Comparison of ENCODE assay signal across 8 cellular contexts in genomic region chr14:99605299-99605961, GRCh38. TPM values are rescaled to one million over a fixed set of nuclear protein-coding genes. Genes with fewer than 3 reads are reported as not detected.
DNase-seq lines count a peak whose midpoint lies in the region; ATAC-seq and TF ChIP-seq lines count a peak whose summit lies in the region.

No MANE protein-coding gene starts in this region.

- H3K27ac ChIP-seq in adrenal gland, result peak overlapping the region in 3 of 5 donors; percentile 72 to 88 (median 79)
- H3K27ac ChIP-seq in right cardiac atrium (ENCODE audit: low read length), result peak overlapping the region; percentile 2

- no peaks in the 10 kb centered on the region for H3K9me3 Mint-ChIP-seq in T-helper 1 cell treated with Interleukin-12 subunit alpha and Interleukin-12 subunit beta and Interleukin-4 antibody, amounts not matched to agents 30 μg/mL and 1 μg/mL, for 36 hours

- H3K4me1 Mint-ChIP-seq in T-helper 1 cell treated with Interleukin-12 subunit alpha and Interleukin-12 subunit beta and Interleukin-4 antibody, amounts not matched to agents 30 μg/mL and 1 μg/mL, for 36 hours (ENCODE audit: low read depth), result peaks cover 19% of the 10 kb centered on the region

- H3K27ac Mint-ChIP-seq in T-helper 1 cell treated with Interleukin-12 subunit alpha and Interleukin-12 subunit beta and Interleukin-4 antibody, amounts not matched to agents 30 μg/mL and 1 μg/mL, for 36 hours, result peak overlapping the region; percentile 84

- no peaks in the 10 kb centered on the region for H3K36me3 ChIP-seq in adrenal gland (replicated peaks in 1 of 2)

- ATAC-seq in GM19351 (IDR thresholded peaks at IDR 0.05; ENCODE audit: unreplicated experiment) (peak; percentile 43), right cardiac atrium (peak; percentile 10 to 28), sciatic nerve (peak; percentile 33), GM19035 (IDR thresholded peaks at IDR 0.05; ENCODE audit: unreplicated experiment) (no peak)

- no peaks in the 10 kb centered on the region for H3K36me3 Mint-ChIP-seq in T-helper 1 cell treated with Interleukin-12 subunit alpha and Interleukin-12 subunit beta and Interleukin-4 antibody, amounts not matched to agents 30 μg/mL and 1 μg/mL, for 36 hours (ENCODE audit: low read depth)

- intact Hi-C loops in adrenal gland (cut with DNase I) (no loop called here), right cardiac atrium (cut with DNase I) (no loop called here), sciatic nerve (cut with DNase I) (no loop called here)

- in situ Hi-C loops in ACHN (cut with HindIII; ENCODE audit: low pct_ligation_motif_present, low pct_unique_long_range_greater_than_20kb, low sequenced_read_pairs), result no loop called here

- 2 to 12% (median 4%) methylated on average over 6 to 38 of the region's 38 CpGs for WGBS in adrenal gland, 4 donors
- 3% methylated on average over 38 of the region's 38 CpGs for WGBS in right cardiac atrium

- TF ChIP-seq CTCF in adrenal gland (IDR thresholded peaks at IDR 0.05), result no peak

- H3K4me3 ChIP-seq in adrenal gland (peak overlapping the region in 3 of 4 donors; percentile 55 to 75 (median 62)), right cardiac atrium (ENCODE audit: low read length) (peak overlapping the region; percentile 84)

- peak overlapping the region; percentile 89 for H3K4me3 Mint-ChIP-seq in T-helper 1 cell treated with Interleukin-12 subunit alpha and Interleukin-12 subunit beta and Interleukin-4 antibody, amounts not matched to agents 30 μg/mL and 1 μg/mL, for 36 hours

- peaks cover 18% of the 10 kb centered on the region for H3K27me3 Mint-ChIP-seq in T-helper 1 cell treated with Interleukin-12 subunit alpha and Interleukin-12 subunit beta and Interleukin-4 antibody, amounts not matched to agents 30 μg/mL and 1 μg/mL, for 36 hours (ENCODE audit: low read depth)

- no peak for TF ChIP-seq POLR2A in adrenal gland (IDR thresholded peaks at IDR 0.05)

- peak; percentile 60 for DNase-seq in ACHN
- peak; percentile 82 for DNase-seq in NCI-H1105 treated with DMSO at 0.1 percent for 48 hours (lab: John Stamatoyannopoulos, UW)
- peak; percentile 62 to 87 (median 68) for DNase-seq in adrenal gland
- peak; percentile 49 to 85 (median 84) for DNase-seq in right cardiac atrium
- peak; percentile 71 for DNase-seq in sciatic nerve (ENCODE audit: low spot score)

- H3K27me3 ChIP-seq in adrenal gland, result no peaks in the 10 kb centered on the region
- no peaks in the 10 kb centered on the region for H3K27me3 ChIP-seq in right cardiac atrium (ENCODE audit: control insufficient read depth, insufficient read depth)

- H3K9me3 ChIP-seq in adrenal gland (replicated peaks in 1 of 3), result no peaks in the 10 kb centered on the region
- no peaks in the 10 kb centered on the region for H3K9me3 ChIP-seq in right cardiac atrium (ENCODE audit: control insufficient read depth, low read length)

- H3K4me1 ChIP-seq in adrenal gland (replicated peaks in 1 of 2), result peaks cover 31 to 32% of the 10 kb centered on the region in 2 donors
- H3K4me1 ChIP-seq in right cardiac atrium (ENCODE audit: control insufficient read depth, insufficient read depth, low read length), result peaks cover 10% of the 10 kb centered on the region

RNA-seq across cellular contexts. Expression of gene CCDC85C, which starts 1.4 kb away (rescaled TPM):
- 10 to 100 TPM; 21.6 to 59.0 (median 41.3) TPM for total RNA-seq in adrenal gland
- 10 to 100 TPM; 10.8 to 41.7 (median 23.4) TPM for polyA plus RNA-seq in adrenal gland
- 10 to 100 TPM; 21.0 to 23.3 (median 22.0) TPM for total RNA-seq in right cardiac atrium
- polyA plus RNA-seq in right cardiac atrium, result 31.5 TPM
- total RNA-seq in sciatic nerve, result 9.0 TPM

RNA-seq across cellular contexts. Expression of gene HHIPL1, which starts 39.5 kb away (rescaled TPM):
- total RNA-seq in adrenal gland (1 to 10 TPM; 1.3 to 2.9 (median 1.7) TPM), right cardiac atrium (1 to 10 TPM; 1.9 to 3.4 (median 2.5) TPM), sciatic nerve (4.2 TPM)
- polyA plus RNA-seq in adrenal gland (under 1 TPM; 0.20 to 0.64 (median 0.51) TPM), right cardiac atrium (0.75 TPM)
